15 cellular contexts compared by ENCODE assay signal in genomic region chr11:26095340-26095739, GRCh38.
DNase-seq lines count a peak whose midpoint lies in the region; ATAC-seq, FAIRE-seq and TF ChIP-seq lines count a peak whose summit lies in the region.
"Had no signal": no experiment of that assay in that cellular context is flagged by ENCODE, and none has a peak within 500 bp of the region (broad histone marks: within the 10 kb centered on the region; RNA-seq: fewer than 3 reads in every experiment).

No MANE protein-coding gene starts in this region.

- H3K4ac ChIP-seq in H9 (ENCODE audit: low read depth, low read length) = no peak overlapping the region
- no peak overlapping the region for H3K4ac ChIP-seq in H1 (replicated peaks; ENCODE audit: insufficient read length, low read depth, low read length)
- H3K4ac ChIP-seq in mesendoderm (ENCODE audit: low read depth, low read length) = no peak overlapping the region

- H3K4me3 ChIP-seq in H1 (ENCODE audit: extremely low read depth in 1 of 4, insufficient read depth in 2 of 4, low read depth in 3 of 4, low read length in 4 of 4) (no peak overlapping the region), mesendoderm (ENCODE audit: low read length) (no peak overlapping the region), gastroesophageal sphincter (no peak overlapping the region)
- H3K4me3 ChIP-seq: A549 had no signal

- H3K9me3 Mint-ChIP-seq in H9 = no peaks in the 10 kb centered on the region

- no peak overlapping the region for H3K4me2 ChIP-seq in H9 (ENCODE audit: insufficient read depth, insufficient read length, low read length)
- H3K4me2 ChIP-seq in H1 (ENCODE audit: insufficient read depth in 1 of 2, low read depth in 2 of 2, low read length in 2 of 2) = no peak overlapping the region
- no peak overlapping the region for H3K4me2 ChIP-seq in mesendoderm (ENCODE audit: low read length)
- H3K4me2 ChIP-seq: A549 had no signal

- no peaks in the 10 kb centered on the region for H3K36me3 Mint-ChIP-seq in H9 (ENCODE audit: insufficient read depth in 1 of 3, low read depth in 3 of 3)
- H3K36me3 Mint-ChIP-seq: CD4-positive, alpha-beta memory T cell had no signal

- TF ChIP-seq CTCF in H9 (conservative IDR thresholded peaks at IDR 0.05) (peak; percentile 26; the same call in 2 of the 3 replicates), H1 (IDR thresholded peaks at IDR 0.05; ENCODE audit: control extremely low read depth in 1 of 3, insufficient read depth in 1 of 3, low read depth in 1 of 3, low read length in 3 of 3) (peak in 1 of 3 experiments; percentile 17; a peak in 1 of 4 replicates), gastroesophageal sphincter (IDR thresholded peaks at IDR 0.05) (no peak)

- H3K36me3 ChIP-seq in H1 (ENCODE audit: control insufficient read depth in 2 of 4, insufficient read depth in 4 of 4, low read length in 3 of 4) (no peaks in the 10 kb centered on the region), mesendoderm (ENCODE audit: control insufficient read depth, insufficient read depth, low read length) (no peaks in the 10 kb centered on the region), gastroesophageal sphincter (no peaks in the 10 kb centered on the region)
- H3K36me3 ChIP-seq: BE2C had no signal

- no peak overlapping the region for H3K9ac ChIP-seq in H9 (ENCODE audit: extremely low read depth, insufficient read length, low read length)
- H3K9ac ChIP-seq in H1 (replicated peaks in 1 of 4; ENCODE audit: extremely low read depth in 1 of 4, low read depth in 3 of 4, low read length in 3 of 4) = no peak overlapping the region
- no peak overlapping the region for H3K9ac ChIP-seq in mesendoderm (ENCODE audit: low read length)

- H4K8ac ChIP-seq in H9 (replicated peaks; ENCODE audit: insufficient read length, low read depth, low read length) (no peak overlapping the region), H1 (ENCODE audit: extremely low read depth, insufficient read depth, low read length) (no peak overlapping the region), mesendoderm (ENCODE audit: low read depth, low read length) (no peak overlapping the region)

- TF ChIP-seq EP300 in H1 (IDR thresholded peaks at IDR 0.05; ENCODE audit: borderline replicate concordance in 1 of 2, low read depth in 2 of 2, low read length in 2 of 2) (no peak), gastroesophageal sphincter (IDR thresholded peaks at IDR 0.05) (no peak)

- H2BK15ac ChIP-seq in H9 (ENCODE audit: low read depth, low read length) = no peak overlapping the region
- H2BK15ac ChIP-seq in H1 (ENCODE audit: low read length) = no peak overlapping the region
- no peak overlapping the region for H2BK15ac ChIP-seq in mesendoderm (replicated peaks; ENCODE audit: low read depth)

- no peaks in the 10 kb centered on the region for H4K20me1 ChIP-seq in H9 (ENCODE audit: control insufficient read depth, insufficient read depth, insufficient read length)
- H4K20me1 ChIP-seq in H1 (replicated peaks in 1 of 2; ENCODE audit: control insufficient read depth in 1 of 2, insufficient read depth in 2 of 2, low read length in 2 of 2) = no peaks in the 10 kb centered on the region

- H3K27ac ChIP-seq in H9 (ENCODE audit: insufficient read length, low read depth, low read length) = no peak overlapping the region
- no peak overlapping the region for H3K27ac ChIP-seq in H1 (ENCODE audit: low read depth, low read length)
- H3K27ac ChIP-seq in mesendoderm (ENCODE audit: low read depth, low read length) = no peak overlapping the region
- no peak overlapping the region for H3K27ac ChIP-seq in gastroesophageal sphincter
- H3K27ac ChIP-seq: A549, C4-2B had no signal

- CTCF ChIA-PET in H1 (lab: Charles Lee; ENCODE audit: partially characterized antibody) = no interaction called here

- H3K9me3 ChIP-seq in H9 (ENCODE audit: control insufficient read depth, low read depth, low read length) (no peaks in the 10 kb centered on the region), H1 (ENCODE audit: insufficient read depth in 2 of 2, low read depth in 1 of 2, low read length in 1 of 2) (no peaks in the 10 kb centered on the region), gastroesophageal sphincter (no peaks in the 10 kb centered on the region)
- H3K9me3 ChIP-seq: A549, BE2C had no signal

- H3K23ac ChIP-seq in H9 (ENCODE audit: insufficient read length, low read depth, low read length) (no peak overlapping the region), H1 (ENCODE audit: insufficient read length) (no peak overlapping the region), mesendoderm (ENCODE audit: low read length) (no peak overlapping the region)

- no peak for FAIRE-seq in H1 (lab: Jason Lieb, UNC)
- FAIRE-seq: A549, GM12892 had no signal

- TF ChIP-seq POLR2A in H1 (IDR thresholded peaks at IDR 0.05; ENCODE audit: control extremely low read depth in 1 of 2, low read depth in 2 of 2, low read length in 2 of 2) = no peak
- TF ChIP-seq POLR2A in gastroesophageal sphincter (IDR thresholded peaks at IDR 0.05) = no peak

- H4K5ac ChIP-seq in H9 (ENCODE audit: insufficient read length, low read depth, low read length) = no peak overlapping the region
- no peak overlapping the region for H4K5ac ChIP-seq in H1 (ENCODE audit: insufficient read length, low read depth, low read length)
- H4K5ac ChIP-seq in mesendoderm (ENCODE audit: low read length) = no peak overlapping the region

- H3K4me3 Mint-ChIP-seq in H9 = no peak overlapping the region
- H3K4me3 Mint-ChIP-seq: CD4-positive, alpha-beta memory T cell had no signal

- peak; percentile 25 to 37; a peak in 3 of 4 replicates for TF ChIP-seq RAD21 in H1 (IDR thresholded peaks at IDR 0.05 in 1 of 2, conservative IDR thresholded peaks at IDR 0.05 in 1 of 2; ENCODE audit: low read depth in 2 of 2, low read length in 2 of 2)

- H2AK5ac ChIP-seq in H9 (ENCODE audit: insufficient read length, low read length) (no peak overlapping the region), H1 (ENCODE audit: low read depth, low read length) (no peak overlapping the region), mesendoderm (ENCODE audit: low read length) (no peak overlapping the region)

- no peaks in the 10 kb centered on the region for H3K27me3 Mint-ChIP-seq in H9 (ENCODE audit: low read depth)
- H3K27me3 Mint-ChIP-seq: CD4-positive, alpha-beta memory T cell had no signal

- no peaks in the 10 kb centered on the region for H3K23me2 ChIP-seq in H9 (ENCODE audit: insufficient read length, low read depth, low read length, poor library complexity, severe bottlenecking)
- no peaks in the 10 kb centered on the region for H3K23me2 ChIP-seq in H1 (ENCODE audit: low read depth, low read length)

- ATAC-seq in HG03025 (IDR thresholded peaks at IDR 0.05; ENCODE audit: low FRiP score, unreplicated experiment) (no peak), gastroesophageal sphincter (no peak)
- ATAC-seq: A549, HCT116 had no signal

- no peak overlapping the region for H3K18ac ChIP-seq in H9 (ENCODE audit: insufficient read length, low read depth, low read length)
- H3K18ac ChIP-seq in H1 (ENCODE audit: extremely low read depth, low read length) = no peak overlapping the region
- no peak overlapping the region for H3K18ac ChIP-seq in mesendoderm (ENCODE audit: low read length)

- H2BK120ac ChIP-seq in H9 (ENCODE audit: low read depth, low read length, poor library complexity, severe bottlenecking) (no peak overlapping the region), H1 (replicated peaks; ENCODE audit: low read depth, low read length) (no peak overlapping the region), mesendoderm (ENCODE audit: low read depth, low read length) (no peak overlapping the region)

- H3K56ac ChIP-seq in H9 (ENCODE audit: insufficient read length, low read depth, low read length) (no peak overlapping the region), H1 (replicated peaks; ENCODE audit: insufficient read length, low read depth, low read length) (no peak overlapping the region), mesendoderm (ENCODE audit: low read length) (no peak overlapping the region)

- no peak overlapping the region for H2AFZ ChIP-seq in H9 (ENCODE audit: low read length)
- 0 out of 2 replicates have a peak overlapping the region, but pooled peaks have one; percentile 18 for H2AFZ ChIP-seq in H1 (ENCODE audit: low read length)

- WGBS in H9 (ENCODE audit: extremely low coverage, insufficient read length, low lambda C conversion rate) = no CpG with 5 or more reads among the region's 5 CpGs
- 66% methylated on average over 5 of the region's 5 CpGs; no CpG with 5 or more reads in 1 of the 2 experiments for WGBS in H1 (ENCODE audit: extremely low coverage in 1 of 2, insufficient coverage in 1 of 2, insufficient read length in 1 of 2, insufficient replicate concordance in 2 of 2, low coverage in 1 of 2, low lambda C conversion rate in 2 of 2, missing lambda C conversion rate in 1 of 2), 2 experiments
- no CpG with 5 or more reads among the region's 5 CpGs for WGBS in mesendoderm (ENCODE audit: extremely low coverage, insufficient coverage, low lambda C conversion rate)
- 62 to 65% methylated on average over 4 to 5 of the region's 5 CpGs for WGBS in gastroesophageal sphincter (ENCODE audit: low coverage in 1 of 2), 2 donors

- H3K79me2 ChIP-seq in H9 (ENCODE audit: insufficient read depth, low read length) = no peaks in the 10 kb centered on the region
- H3K79me2 ChIP-seq in H1 (ENCODE audit: control insufficient read depth in 1 of 2, insufficient read depth in 2 of 2, low read length in 2 of 2) = no peaks in the 10 kb centered on the region
- H3K79me2 ChIP-seq in mesendoderm (ENCODE audit: control insufficient read depth, insufficient read depth, low read length) = no peaks in the 10 kb centered on the region

- H3K27me3 ChIP-seq in H9 (ENCODE audit: insufficient read depth, low read length) (no peaks in the 10 kb centered on the region), H1 (replicated peaks in 1 of 4; ENCODE audit: control insufficient read depth in 3 of 4, extremely low read depth in 1 of 4, insufficient read depth in 3 of 4, low read length in 3 of 4) (no peaks in the 10 kb centered on the region), mesendoderm (ENCODE audit: insufficient read depth, low read length, poor library complexity) (no peaks in the 10 kb centered on the region), gastroesophageal sphincter (no peaks in the 10 kb centered on the region)
- H3K27me3 ChIP-seq: BE2C had no signal

- H3K14ac ChIP-seq in H9 (ENCODE audit: insufficient read depth, low read length) = no peak overlapping the region
- H3K14ac ChIP-seq in H1 (ENCODE audit: insufficient read length) = no peak overlapping the region

- POLR2A ChIA-PET in H1 (lab: Charles Lee; ENCODE audit: partially characterized antibody) = no interaction called here

- H3K79me1 ChIP-seq in H9 (ENCODE audit: insufficient read depth, low read depth, low read length, poor library complexity, severe bottlenecking) (no peaks in the 10 kb centered on the region), H1 (ENCODE audit: low read depth, low read length) (no peaks in the 10 kb centered on the region), mesendoderm (ENCODE audit: low read length) (no peaks in the 10 kb centered on the region)

- H2BK20ac ChIP-seq in H9 (ENCODE audit: low read depth, low read length, poor library complexity, severe bottlenecking) = no peak overlapping the region
- no peak overlapping the region for H2BK20ac ChIP-seq in H1 (ENCODE audit: low read length)

- no peaks in the 10 kb centered on the region for H3K4me1 ChIP-seq in H9 (ENCODE audit: insufficient read depth, low read length)
- H3K4me1 ChIP-seq in H1 (replicated peaks in 1 of 4; ENCODE audit: control insufficient read depth in 3 of 4, insufficient read depth in 4 of 4, low read length in 3 of 4) = no peaks in the 10 kb centered on the region
- no peaks in the 10 kb centered on the region for H3K4me1 ChIP-seq in mesendoderm (ENCODE audit: control insufficient read depth, low read depth, low read length)
- H3K4me1 ChIP-seq in gastroesophageal sphincter = no peaks in the 10 kb centered on the region
- H3K4me1 ChIP-seq: A549, BE2C had no signal

- H4K91ac ChIP-seq in H9 (ENCODE audit: insufficient read length, low read depth, low read length) (no peak overlapping the region), H1 (replicated peaks; ENCODE audit: insufficient read length, low read length) (no peak overlapping the region)

- H3K27ac Mint-ChIP-seq in H9 = no peak overlapping the region
- H3K27ac Mint-ChIP-seq: CD4-positive, alpha-beta memory T cell had no signal

- H3T11ph ChIP-seq in H9 (ENCODE audit: low read length) = no peak overlapping the region

- H2BK5ac ChIP-seq in H9 (ENCODE audit: insufficient read length, low read length) (no peak overlapping the region), H1 (ENCODE audit: low read depth, low read length) (no peak overlapping the region), mesendoderm (ENCODE audit: low read length) (no peak overlapping the region)

- peaks cover 2 to 3% of the 10 kb centered on the region in 2 experiments; a peak in 3 of 4 replicates for H3K4me1 Mint-ChIP-seq in H9
- H3K4me1 Mint-ChIP-seq: CD4-positive, alpha-beta memory T cell had no signal

- H2BK12ac ChIP-seq in H9 (ENCODE audit: insufficient read length, low read depth, low read length) (no peak overlapping the region), H1 (ENCODE audit: low read depth, low read length) (no peak overlapping the region)

- DNase-seq in H9 (no peak), HT1080 (ENCODE audit: low read depth) (peak; percentile 11), H1 (ENCODE audit: low read depth in 1 of 2, low spot score in 2 of 2) (no peak), mesendoderm (peak; percentile 26)
- DNase-seq: BE2C; CD4-positive, alpha-beta memory T cell; DND-41; GDM1; KBM-7 had no signal

Comparison
In these comparisons a context has a peak if more than half of its experiments do, and no peak if none do; other contexts are left out.
1. DNase-seq: peak in HT1080 (single experiment) and mesendoderm (single experiment); none in H9 (single experiment) and H1 (0 of 2).